ENCODE assay signal across 8 cellular contexts in the genomic region with DNA sequence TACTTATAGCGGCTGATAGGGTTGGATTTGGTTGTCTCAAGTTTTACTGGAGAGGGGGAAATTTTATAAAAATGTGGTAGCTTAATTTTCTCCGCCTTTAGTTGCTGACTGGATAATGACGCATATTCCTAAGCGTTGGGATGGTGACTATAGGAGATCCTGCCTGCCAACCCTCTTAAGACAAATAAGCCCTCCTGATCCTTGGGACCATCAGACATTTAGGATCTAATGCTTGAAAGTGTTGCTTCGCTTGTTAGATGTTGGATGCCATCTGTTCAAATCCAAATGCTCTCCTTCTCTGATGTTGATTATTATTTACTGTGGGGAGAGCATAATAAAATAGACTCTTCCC. TPM values are rescaled to one million over a fixed set of nuclear protein-coding genes. Genes with fewer than 3 reads are reported as not detected.
DNase-seq lines count a peak whose midpoint lies in the region; ATAC-seq and TF ChIP-seq lines count a peak whose summit lies in the region.

No MANE protein-coding gene starts in this region.

- H3K27ac Mint-ChIP-seq in stimulated activated naive CD8-positive, alpha-beta T cell treated with anti-CD3 and anti-CD28 coated beads, Interleukin-15, Interleukin-2, amounts not matched to agents 100 ng/mL and 50 ng/mL, for 24 hours, result peak overlapping the region; percentile 86

- H3K4me3 ChIP-seq in lung, result peak overlapping the region; percentile 83

- no peak for DNase-seq in stimulated activated naive CD8-positive, alpha-beta T cell treated with anti-CD3 and anti-CD28 coated beads, Interleukin-15, Interleukin-2, amounts not matched to agents 100 U/mL and 50 U/mL, for 24 hours
- DNase-seq in astrocyte of the hippocampus (ENCODE audit: low read depth, low spot score), result peak; percentile 40
- DNase-seq in lung (ENCODE audit: low spot score), result no peak
- DNase-seq in NOMO-1 treated with DMSO at 0.1 percent for 48 hours (lab: John Stamatoyannopoulos, UW; ENCODE audit: unreplicated experiment), result no peak
- DNase-seq in NCI-H2107 treated with DMSO at 0.1 percent for 48 hours (lab: John Stamatoyannopoulos, UW; ENCODE audit: unreplicated experiment), result no peak
- no peak for DNase-seq in NCI-H1092 (lab: John Stamatoyannopoulos, UW)

- 20 to 22% methylated on average over 5 of the region's 5 CpGs for WGBS in lung, 2 donors

- H3K36me3 ChIP-seq in lung (ENCODE audit: control insufficient read depth in 2 of 2, insufficient read depth in 2 of 2, low read length in 2 of 2), result no peaks in the 10 kb centered on the region

- H3K9me3 Mint-ChIP-seq in stimulated activated naive CD8-positive, alpha-beta T cell treated with anti-CD3 and anti-CD28 coated beads, Interleukin-15, Interleukin-2, amounts not matched to agents 100 ng/mL and 50 ng/mL, for 24 hours, result no peaks in the 10 kb centered on the region

- H3K4me1 Mint-ChIP-seq in stimulated activated naive CD8-positive, alpha-beta T cell treated with anti-CD3 and anti-CD28 coated beads, Interleukin-15, Interleukin-2, amounts not matched to agents 100 ng/mL and 50 ng/mL, for 24 hours (ENCODE audit: low read depth), result peaks cover 72% of the 10 kb centered on the region

- no peaks in the 10 kb centered on the region for H3K36me3 Mint-ChIP-seq in stimulated activated naive CD8-positive, alpha-beta T cell treated with anti-CD3 and anti-CD28 coated beads, Interleukin-15, Interleukin-2, amounts not matched to agents 100 ng/mL and 50 ng/mL, for 24 hours (ENCODE audit: low read depth)

- no peaks in the 10 kb centered on the region for H3K27me3 ChIP-seq in lung (ENCODE audit: control insufficient read depth, insufficient read depth)

- H3K27me3 Mint-ChIP-seq in stimulated activated naive CD8-positive, alpha-beta T cell treated with anti-CD3 and anti-CD28 coated beads, Interleukin-15, Interleukin-2, amounts not matched to agents 100 ng/mL and 50 ng/mL, for 24 hours, result peaks cover 15% of the 10 kb centered on the region

- peaks cover 2 to 14% of the 10 kb centered on the region in 2 donors for H3K4me1 ChIP-seq in lung (ENCODE audit: control insufficient read depth in 2 of 2, insufficient read depth in 2 of 2, low read length in 2 of 2)

- H3K9me3 ChIP-seq in lung (ENCODE audit: control insufficient read depth in 2 of 2, insufficient read depth in 1 of 2, low read length in 1 of 2), result no peaks in the 10 kb centered on the region

- peak overlapping the region in 1 of 2 donors; percentile 76 for H3K27ac ChIP-seq in lung (ENCODE audit: low read depth in 1 of 2, low read length in 1 of 2)

- no peak for TF ChIP-seq CTCF in lung (IDR thresholded peaks at IDR 0.05; ENCODE audit: control extremely low read depth, extremely low read depth)

- no peak for ATAC-seq in stimulated activated naive CD8-positive, alpha-beta T cell treated with anti-CD3 and anti-CD28 coated beads, Interleukin-15, Interleukin-2, amounts not matched to agents 100 U/mL and 50 U/mL, for 24 hours
- no peak for ATAC-seq in lung (ENCODE audit: insufficient read depth, low FRiP score)
- ATAC-seq in GM21381 (IDR thresholded peaks at IDR 0.05; ENCODE audit: unreplicated experiment), result no peak

- H3K4me3 Mint-ChIP-seq in stimulated activated naive CD8-positive, alpha-beta T cell treated with anti-CD3 and anti-CD28 coated beads, Interleukin-15, Interleukin-2, amounts not matched to agents 100 ng/mL and 50 ng/mL, for 24 hours, result peak overlapping the region; percentile 92

RNA-seq across cellular contexts. Expression of gene RAPGEF2, which starts 2.2 kb away (rescaled TPM):
- 10 to 100 TPM; 42.3 to 88.7 TPM for total RNA-seq in lung
- 10 to 100 TPM in 1 of 2 donors, 1 to 10 TPM in 1; 8.6 to 22.2 TPM for polyA plus RNA-seq in lung
